Comparison of ENCODE assay signal across 32 cellular contexts in genomic region chrX:39837688-39838087, GRCh38.
"Had no signal": no experiment of that assay in that cellular context is flagged by ENCODE, and none has a peak within 500 bp of the region (broad histone marks: within the 10 kb centered on the region; RNA-seq: fewer than 3 reads in every experiment).

No MANE protein-coding gene starts in this region.

- H3K9me3 ChIP-seq: Peyer's patch, SJSA1, SK-N-SH had no signal

- H3K27me3 ChIP-seq: Peyer's patch, SJSA1 had no signal

- H3K4me3 ChIP-seq: Peyer's patch, SJSA1 had no signal

- H3K4me2 ChIP-seq: KMS-11, SK-N-SH had no signal

- H3K36me3 ChIP-seq: Peyer's patch, SJSA1 had no signal

- ATAC-seq: PC-3 had no signal

- DNase-seq: Karpas-422, MM.1S, MV-4-11, NCI-H1092, NCI-H1105, NCI-H1417 treated with DMSO at 0.1 percent for 48 hours, NCI-H1436 treated with DMSO at 0.1 percent for 48 hours, NCI-H1694, NCI-H187, NCI-H1930, NCI-H2029 treated with DMSO at 0.1 percent for 48 hours, NCI-H2081 treated with DMSO at 0.1 percent for 48 hours, NCI-H2107, NCI-H2171, NCI-H226, NCI-H446 treated with DMSO at 0.1 percent for 48 hours, NCI-H510A, NCI-H524, NCI-H526, NCI-H69, NCI-H748 treated with DMSO at 0.1 percent for 48 hours, NCI-H82, OCI-M1, PC-3, Peyer's patch, Right ventricle myocardium superior, RPMI8226, SHP77 treated with DMSO at 0.1 percent for 48 hours, SK-N-SH, SW 1271 had no signal

- H3K4me1 ChIP-seq: Peyer's patch, SJSA1 had no signal

- H3K9ac ChIP-seq: KMS-11, SK-N-SH had no signal

- H3K27ac ChIP-seq: KMS-11, Peyer's patch, SJSA1 had no signal
